Comparison of ENCODE assay signal across 1 cellular context in genomic region chr2:27322766-27323591, GRCh38.
A peak's percentile ranks its signal among the peaks of the same experiment; 100 is the strongest.
TF ChIP-seq lines count a peak whose summit lies in the region.

Gene MPV17, minus strand, starts transcription at chr2:27323097. Its CDS starts 580 bp downstream, at chr2:27322517.

TF ChIP-seq in HEK293, 187 proteins besides CTCF, POLR2A, EP300 and RAD21 (continued from another document and continues in another):
- TF ChIP-seq PBX3 (CRISPR knock-in tag; IDR thresholded peaks at IDR 0.05) (0 out of 2 replicates have a peak, but pooled peaks have one; percentile 23), ZFP69B (tag by site-specific recombination; IDR thresholded peaks at IDR 0.05) (no peak), ZNF654 (tag by site-specific recombination; IDR thresholded peaks at IDR 0.05; ENCODE audit: low read depth) (no peak), ZNF221 (tag by site-specific recombination; IDR thresholded peaks at IDR 0.05; ENCODE audit: borderline replicate concordance) (no peak), MYNN (tag by site-specific recombination; IDR thresholded peaks at IDR 0.05; ENCODE audit: borderline replicate concordance) (no peak), TRIM28 (IDR thresholded peaks at IDR 0.05; ENCODE audit: borderline replicate concordance, low read length) (no peak), SP7 (tag by site-specific recombination; IDR thresholded peaks at IDR 0.05) (peak; percentile 17; the same call in 1 of the 2 replicates), KLF7 (tag by site-specific recombination; IDR thresholded peaks at IDR 0.05; ENCODE audit: borderline replicate concordance) (no peak), ZNF350 (tag by site-specific recombination; IDR thresholded peaks at IDR 0.05) (no peak), ZNF311 (tag by site-specific recombination; IDR thresholded peaks at IDR 0.05; ENCODE audit: borderline replicate concordance) (no peak), GLIS1 (tag by site-specific recombination; IDR thresholded peaks at IDR 0.05) (no peak), ZNF530 (tag by site-specific recombination; IDR thresholded peaks at IDR 0.05; ENCODE audit: low read depth) (no peak), KLF10 (tag by site-specific recombination; IDR thresholded peaks at IDR 0.05) (peak; percentile 77), ZNF626 (tag by site-specific recombination; IDR thresholded peaks at IDR 0.05) (no peak), ZNF677 (tag by site-specific recombination; IDR thresholded peaks at IDR 0.05) (no peak), EGR2 (tag by site-specific recombination; IDR thresholded peaks at IDR 0.05; ENCODE audit: low read depth) (peak; percentile 22; the same call in 1 of the 2 replicates), ZBTB6 (tag by site-specific recombination; IDR thresholded peaks at IDR 0.05) (no peak), ZNF223 (tag by site-specific recombination; IDR thresholded peaks at IDR 0.05) (no peak), ZNF645 (tag by site-specific recombination; IDR thresholded peaks at IDR 0.05) (no peak), ZNF658 (tag by site-specific recombination; IDR thresholded peaks at IDR 0.05) (no peak), HIC1 (tag by site-specific recombination; IDR thresholded peaks at IDR 0.05) (peak; percentile 56; the same call in 1 of the 2 replicates), ZNF155 (tag by site-specific recombination; IDR thresholded peaks at IDR 0.05) (no peak), ZNF157 (tag by site-specific recombination; IDR thresholded peaks at IDR 0.05) (no peak), ZNF18 (tag by site-specific recombination; IDR thresholded peaks at IDR 0.05) (no peak), ZNF16 (tag by site-specific recombination; IDR thresholded peaks at IDR 0.05; ENCODE audit: low read depth) (no peak), ZNF341 (tag by site-specific recombination; IDR thresholded peaks at IDR 0.05; ENCODE audit: low read depth) (peak; percentile 51; the same call in 1 of the 2 replicates), ZBTB17 (tag by site-specific recombination; IDR thresholded peaks at IDR 0.05) (peak; percentile 98), ZEB2 (tag by site-specific recombination; IDR thresholded peaks at IDR 0.05) (0 out of 2 replicates have a peak, but pooled peaks have one; percentile 30), ZNF629 (tag by site-specific recombination; IDR thresholded peaks at IDR 0.05) (peak; percentile 65), ZNF610 (tag by site-specific recombination; IDR thresholded peaks at IDR 0.05; ENCODE audit: borderline replicate concordance) (0 out of 2 replicates have a peak, but pooled peaks have one; percentile 41), ZNF24 (tag by site-specific recombination; IDR thresholded peaks at IDR 0.05) (peak; percentile 18; the same call in 1 of the 2 replicates), ZNF335 (tag by site-specific recombination; conservative IDR thresholded peaks at IDR 0.05) (peak; percentile 45; the same call in 1 of the 2 replicates), ZNF776 (tag by site-specific recombination; IDR thresholded peaks at IDR 0.05; ENCODE audit: borderline replicate concordance) (no peak), ZNF830 (tag by site-specific recombination; IDR thresholded peaks at IDR 0.05; ENCODE audit: low read depth) (no peak), PRDM2 (tag by site-specific recombination; IDR thresholded peaks at IDR 0.05; ENCODE audit: borderline replicate concordance) (no peak), KLF16 (tag by site-specific recombination; IDR thresholded peaks at IDR 0.05) (peak; percentile 52; the same call in 1 of the 2 replicates), ZNF112 (tag by site-specific recombination; IDR thresholded peaks at IDR 0.05) (no peak)
- TF ChIP-seq, protein P1, sequence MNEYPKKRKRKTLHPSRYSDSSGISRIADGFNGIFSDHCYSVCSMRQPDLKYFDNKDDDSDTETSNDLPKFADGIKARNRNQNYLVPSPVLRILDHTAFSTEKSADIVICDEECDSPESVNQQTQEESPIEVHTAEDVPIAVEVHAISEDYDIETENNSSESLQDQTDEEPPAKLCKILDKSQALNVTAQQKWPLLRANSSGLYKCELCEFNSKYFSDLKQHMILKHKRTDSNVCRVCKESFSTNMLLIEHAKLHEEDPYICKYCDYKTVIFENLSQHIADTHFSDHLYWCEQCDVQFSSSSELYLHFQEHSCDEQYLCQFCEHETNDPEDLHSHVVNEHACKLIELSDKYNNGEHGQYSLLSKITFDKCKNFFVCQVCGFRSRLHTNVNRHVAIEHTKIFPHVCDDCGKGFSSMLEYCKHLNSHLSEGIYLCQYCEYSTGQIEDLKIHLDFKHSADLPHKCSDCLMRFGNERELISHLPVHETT (tag by site-specific recombination; IDR thresholded peaks at IDR 0.05), result no peak
- TF ChIP-seq, protein P2, sequence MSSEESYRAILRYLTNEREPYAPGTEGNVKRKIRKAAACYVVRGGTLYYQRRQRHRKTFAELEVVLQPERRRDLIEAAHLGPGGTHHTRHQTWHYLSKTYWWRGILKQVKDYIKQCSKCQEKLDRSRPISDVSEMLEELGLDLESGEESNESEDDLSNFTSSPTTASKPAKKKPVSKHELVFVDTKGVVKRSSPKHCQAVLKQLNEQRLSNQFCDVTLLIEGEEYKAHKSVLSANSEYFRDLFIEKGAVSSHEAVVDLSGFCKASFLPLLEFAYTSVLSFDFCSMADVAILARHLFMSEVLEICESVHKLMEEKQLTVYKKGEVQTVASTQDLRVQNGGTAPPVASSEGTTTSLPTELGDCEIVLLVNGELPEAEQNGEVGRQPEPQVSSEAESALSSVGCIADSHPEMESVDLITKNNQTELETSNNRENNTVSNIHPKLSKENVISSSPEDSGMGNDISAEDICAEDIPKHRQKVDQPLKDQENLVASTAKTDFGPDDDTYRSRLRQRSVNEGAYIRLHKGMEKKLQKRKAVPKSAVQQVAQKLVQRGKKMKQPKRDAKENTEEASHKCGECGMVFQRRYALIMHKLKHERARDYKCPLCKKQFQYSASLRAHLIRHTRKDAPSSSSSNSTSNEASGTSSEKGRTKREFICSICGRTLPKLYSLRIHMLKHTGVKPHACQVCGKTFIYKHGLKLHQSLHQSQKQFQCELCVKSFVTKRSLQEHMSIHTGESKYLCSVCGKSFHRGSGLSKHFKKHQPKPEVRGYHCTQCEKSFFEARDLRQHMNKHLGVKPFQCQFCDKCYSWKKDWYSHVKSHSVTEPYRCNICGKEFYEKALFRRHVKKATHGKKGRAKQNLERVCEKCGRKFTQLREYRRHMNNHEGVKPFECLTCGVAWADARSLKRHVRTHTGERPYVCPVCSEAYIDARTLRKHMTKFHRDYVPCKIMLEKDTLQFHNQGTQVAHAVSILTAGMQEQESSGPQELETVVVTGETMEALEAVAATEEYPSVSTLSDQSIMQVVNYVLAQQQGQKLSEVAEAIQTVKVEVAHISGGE (tag by site-specific recombination; conservative IDR thresholded peaks at IDR 0.05; ENCODE audit: low read depth), result peak; percentile 75
- TF ChIP-seq, protein P3, sequence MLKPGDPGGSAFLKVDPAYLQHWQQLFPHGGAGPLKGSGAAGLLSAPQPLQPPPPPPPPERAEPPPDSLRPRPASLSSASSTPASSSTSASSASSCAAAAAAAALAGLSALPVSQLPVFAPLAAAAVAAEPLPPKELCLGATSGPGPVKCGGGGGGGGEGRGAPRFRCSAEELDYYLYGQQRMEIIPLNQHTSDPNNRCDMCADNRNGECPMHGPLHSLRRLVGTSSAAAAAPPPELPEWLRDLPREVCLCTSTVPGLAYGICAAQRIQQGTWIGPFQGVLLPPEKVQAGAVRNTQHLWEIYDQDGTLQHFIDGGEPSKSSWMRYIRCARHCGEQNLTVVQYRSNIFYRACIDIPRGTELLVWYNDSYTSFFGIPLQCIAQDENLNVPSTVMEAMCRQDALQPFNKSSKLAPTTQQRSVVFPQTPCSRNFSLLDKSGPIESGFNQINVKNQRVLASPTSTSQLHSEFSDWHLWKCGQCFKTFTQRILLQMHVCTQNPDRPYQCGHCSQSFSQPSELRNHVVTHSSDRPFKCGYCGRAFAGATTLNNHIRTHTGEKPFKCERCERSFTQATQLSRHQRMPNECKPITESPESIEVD (tag by site-specific recombination; IDR thresholded peaks at IDR 0.05), result no peak
